9 cellular contexts compared by ENCODE assay signal in the genomic region with DNA sequence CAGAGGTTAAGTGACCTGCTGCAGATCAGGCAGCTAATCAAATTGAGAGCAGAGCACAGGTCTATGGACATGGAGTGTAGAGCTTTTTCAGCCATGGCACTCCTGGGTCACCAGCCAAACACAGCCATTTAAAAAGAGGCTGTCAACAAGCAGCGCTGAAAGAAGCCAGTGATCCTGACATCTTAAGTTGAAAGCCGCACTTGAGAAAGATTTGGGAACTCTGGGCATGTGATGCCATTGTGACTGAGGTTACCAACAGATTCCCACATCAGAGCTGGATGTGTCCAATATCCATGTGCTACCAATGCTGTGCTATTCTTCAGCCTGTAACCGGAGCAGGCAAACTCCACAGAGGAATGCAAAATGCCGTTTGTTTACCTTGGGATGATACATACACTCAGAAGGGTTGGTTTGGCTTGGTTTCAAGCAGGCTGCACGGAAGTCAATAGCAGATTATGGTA. TPM values are rescaled to one million over a fixed set of nuclear protein-coding genes. Genes with fewer than 3 reads are reported as not detected.
DNase-seq lines count a peak whose midpoint lies in the region; ATAC-seq lines count a peak whose summit lies in the region.
"Had no signal": no experiment of that assay in that cellular context is flagged by ENCODE, and none has a peak within 500 bp of the region (broad histone marks: within the 10 kb centered on the region; RNA-seq: fewer than 3 reads in every experiment).

No MANE protein-coding gene starts in this region.

- no peaks in the 10 kb centered on the region for H3K4me1 Mint-ChIP-seq in activated naive CD4-positive, alpha-beta T cell treated with anti-CD3 and anti-CD28 coated beads for 36 hours (ENCODE audit: low read depth)
- H3K4me1 Mint-ChIP-seq: activated naive CD4-positive, alpha-beta T cell treated with anti-CD3 and anti-CD28 coated beads, Interleukin-2, amount 50 U/mL, for 24 hours had no signal

- H3K36me3 Mint-ChIP-seq in activated naive CD4-positive, alpha-beta T cell treated with anti-CD3 and anti-CD28 coated beads for 36 hours (ENCODE audit: low read depth), result no peaks in the 10 kb centered on the region
- H3K36me3 Mint-ChIP-seq: activated naive CD4-positive, alpha-beta T cell treated with anti-CD3 and anti-CD28 coated beads, Interleukin-2, amount 50 U/mL, for 24 hours had no signal

- H3K4me3 Mint-ChIP-seq in activated naive CD4-positive, alpha-beta T cell treated with anti-CD3 and anti-CD28 coated beads for 36 hours, result no peak overlapping the region
- H3K4me3 Mint-ChIP-seq: activated naive CD4-positive, alpha-beta T cell treated with anti-CD3 and anti-CD28 coated beads, Interleukin-2, amount 50 U/mL, for 24 hours had no signal

- peaks cover 23% of the 10 kb centered on the region for H3K27me3 Mint-ChIP-seq in activated naive CD4-positive, alpha-beta T cell treated with anti-CD3 and anti-CD28 coated beads for 36 hours (ENCODE audit: low read depth)

- in situ Hi-C loops in Caki2 (cut with HindIII; ENCODE audit: low pct_unique_long_range_greater_than_20kb, low sequenced_read_pairs), result no loop called here

- no peak overlapping the region for H3K27ac Mint-ChIP-seq in activated naive CD4-positive, alpha-beta T cell treated with anti-CD3 and anti-CD28 coated beads for 36 hours
- H3K27ac Mint-ChIP-seq: activated naive CD4-positive, alpha-beta T cell treated with anti-CD3 and anti-CD28 coated beads, Interleukin-2, amount 50 U/mL, for 24 hours had no signal

- intact Hi-C loops in activated naive CD4-positive, alpha-beta T cell treated with anti-CD3 and anti-CD28 coated beads for 36 hours (cut with micrococcal nuclease), result no loop called here

- peak; percentile 61 for DNase-seq in Caki2 (ENCODE audit: low read depth)
- DNase-seq in NCI-H226, result peak; percentile 62
- peak; percentile 93 for DNase-seq in dedifferentiated amniotic fluid mesenchymal stem cell (ENCODE audit: extremely low spot score)
- peak; percentile 53 for DNase-seq in mucosa of gallbladder (ENCODE audit: low spot score)
- DNase-seq in activated naive CD4-positive, alpha-beta T cell treated with anti-CD3 and anti-CD28 coated beads for 36 hours, result no peak

- H3K9me3 Mint-ChIP-seq in activated naive CD4-positive, alpha-beta T cell treated with anti-CD3 and anti-CD28 coated beads for 36 hours, result no peaks in the 10 kb centered on the region
- H3K9me3 Mint-ChIP-seq: activated naive CD4-positive, alpha-beta T cell treated with anti-CD3 and anti-CD28 coated beads, Interleukin-2, amount 50 U/mL, for 24 hours had no signal

- ATAC-seq in HG03045 (IDR thresholded peaks at IDR 0.05; ENCODE audit: unreplicated experiment) (no peak), GM19328 (IDR thresholded peaks at IDR 0.05; ENCODE audit: unreplicated experiment) (no peak), HG02884 (IDR thresholded peaks at IDR 0.05; ENCODE audit: unreplicated experiment) (no peak)

- CTCF ChIA-PET in activated naive CD4-positive, alpha-beta T cell treated with anti-CD3 and anti-CD28 coated beads for 36 hours (lab: Charles Lee), result interaction anchor here (1.0 kb wide), 1 partner anchor 34 kb away, joined by 3 read pairs; no protein-coding TSS in a partner anchor

RNA-seq across cellular contexts. Expression of gene ABLIM1, which starts 56.2 kb away (rescaled TPM):
- total RNA-seq in Caki2 (2014; rRNA removed; shearing (Covaris generic); ENCODE audit: low replicate concordance), result 2.2 and 2.6 TPM in 2 replicates
- 103 TPM for total RNA-seq in mucosa of gallbladder
- 100 to 1,000 TPM; 157 to 159 TPM for total RNA-seq in activated naive CD4-positive, alpha-beta T cell treated with anti-CD3 and anti-CD28 coated beads for 36 hours

Comparison
In these comparisons a context has a peak if more than half of its experiments do, and no peak if none do; other contexts are left out.
1. RNA of gene ABLIM1, which starts 56.2 kb away (total RNA-seq): 157 to 159 TPM in activated naive CD4-positive, alpha-beta T cell treated with anti-CD3 and anti-CD28 coated beads for 36 hours and 103 TPM in mucosa of gallbladder (single experiment); 2.2 to 2.6 TPM in Caki2; every median in the first group is over 10 times any median in the second.